14 cellular contexts compared by ENCODE assay signal in the genomic region with DNA sequence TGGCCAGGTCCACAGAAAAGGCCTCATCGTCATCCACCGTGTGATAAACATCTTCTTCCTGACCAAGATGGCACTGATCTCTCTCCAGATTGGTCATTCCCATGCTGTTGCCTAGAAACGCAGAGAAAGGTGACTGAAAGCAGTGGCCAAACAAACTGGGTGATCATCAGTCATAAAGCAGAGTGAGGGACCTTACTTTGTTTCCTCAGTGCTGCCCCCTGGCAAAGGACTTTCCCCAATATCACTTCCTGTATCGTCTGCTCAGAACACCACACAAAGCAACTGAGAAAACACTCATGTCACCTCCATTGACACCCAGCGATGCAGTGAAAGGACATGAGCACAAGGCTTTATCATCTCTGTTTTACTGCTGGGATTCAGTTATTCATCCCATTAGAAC. TPM values are rescaled to one million over a fixed set of nuclear protein-coding genes. Genes with fewer than 3 reads are reported as not detected.
DNase-seq lines count a peak whose midpoint lies in the region; ATAC-seq, FAIRE-seq and TF ChIP-seq lines count a peak whose summit lies in the region.
"Had no signal": no experiment of that assay in that cellular context is flagged by ENCODE, and none has a peak within 500 bp of the region (broad histone marks: within the 10 kb centered on the region; RNA-seq: fewer than 3 reads in every experiment).

No MANE protein-coding gene starts in this region.

- H3K27me3 ChIP-seq in WERI-Rb-1 (ENCODE audit: insufficient read depth, low read depth, severe bottlenecking) (no peaks in the 10 kb centered on the region), heart right ventricle (no peaks in the 10 kb centered on the region), esophagus muscularis mucosa (no peaks in the 10 kb centered on the region)
- H3K27me3 ChIP-seq: MG63 had no signal

- no peak for TF ChIP-seq POLR2A in esophagus muscularis mucosa (IDR thresholded peaks at IDR 0.05; ENCODE audit: low read depth)

- H3K27ac ChIP-seq in WERI-Rb-1 (no peak overlapping the region), heart right ventricle (no peak overlapping the region), esophagus muscularis mucosa (replicated peaks in 1 of 4) (no peak overlapping the region)
- H3K27ac ChIP-seq: thoracic aorta had no signal

- no peak for ATAC-seq in heart right ventricle

- H3K4me1 ChIP-seq in heart right ventricle (no peaks in the 10 kb centered on the region), esophagus muscularis mucosa (no peaks in the 10 kb centered on the region)

- WGBS in heart right ventricle, 2 donors, result 82 to 85% methylated on average over 5 of the region's 5 CpGs
- 75% methylated on average over 5 of the region's 5 CpGs for WGBS in esophagus muscularis mucosa

- no peaks in the 10 kb centered on the region for H3K9me3 ChIP-seq in WERI-Rb-1 (ENCODE audit: severe bottlenecking)
- no peaks in the 10 kb centered on the region for H3K9me3 ChIP-seq in heart right ventricle
- H3K9me3 ChIP-seq in esophagus muscularis mucosa, result no peaks in the 10 kb centered on the region
- H3K9me3 ChIP-seq: MG63, thoracic aorta had no signal

- H3K36me3 ChIP-seq in WERI-Rb-1 (no peaks in the 10 kb centered on the region), heart right ventricle (peaks cover 0 to 75% (median 0%) of the 10 kb centered on the region in 9 donors), esophagus muscularis mucosa (no peaks in the 10 kb centered on the region)
- H3K36me3 ChIP-seq: MG63, thoracic aorta had no signal

- FAIRE-seq in HTR-8/SVneo (lab: Jason Lieb, UNC), result peak; percentile 13

- no peak for DNase-seq in GM12864 (ENCODE audit: low read depth)
- DNase-seq in HTR-8/SVneo (ENCODE audit: insufficient read length, low spot score), result no peak
- DNase-seq in WERI-Rb-1, result peak; percentile 50
- DNase-seq in iPS-NIHi7 (ENCODE audit: extremely low spot score), result peak; percentile 62
- no peak for DNase-seq in NCI-H226
- DNase-seq in heart right ventricle, result no peak
- no peak for DNase-seq in esophagus muscularis mucosa (ENCODE audit: extremely low spot score)
- DNase-seq in hippocampal formation (lab: John Stamatoyannopoulos, UW), result no peak
- DNase-seq: activated CD4-positive, alpha-beta T cell treated with anti-CD3 and anti-CD28 coated beads for 48 hours; Calu3; central memory CD4-positive, alpha-beta T cell; MG63; NCI-H524 treated with DMSO at 0.1 percent for 48 hours had no signal

- no peak for TF ChIP-seq EP300 in esophagus muscularis mucosa (IDR thresholded peaks at IDR 0.05)

- intact Hi-C loops in heart right ventricle (cut with DNase I) (no loop called here), esophagus muscularis mucosa (cut with DNase I) (no loop called here)

- peak; percentile 29 for TF ChIP-seq CTCF in GM12864 (IDR thresholded peaks at IDR 0.05; ENCODE audit: low read depth, low read length, missing control alignments)
- peak; percentile 50 for TF ChIP-seq CTCF in WERI-Rb-1 (IDR thresholded peaks at IDR 0.05; ENCODE audit: low read depth, low read length)
- peak in 1 of 9 donors; percentile 7 for TF ChIP-seq CTCF in heart right ventricle (IDR thresholded peaks at IDR 0.05)
- TF ChIP-seq CTCF in esophagus muscularis mucosa (IDR thresholded peaks at IDR 0.05), result no peak

- H3K4me3 ChIP-seq in GM12864 (ENCODE audit: low read depth, low read length), result no peak overlapping the region
- no peak overlapping the region for H3K4me3 ChIP-seq in WERI-Rb-1 (ENCODE audit: low read depth, low read length)
- no peak overlapping the region for H3K4me3 ChIP-seq in heart right ventricle
- H3K4me3 ChIP-seq in esophagus muscularis mucosa, result no peak overlapping the region
- H3K4me3 ChIP-seq: MG63, thoracic aorta had no signal

RNA-seq across cellular contexts. Expression of a gene that starts 40.0 kb away (rescaled TPM):
- total RNA-seq in heart right ventricle (10 to 100 TPM; 50.7 to 83.9 (median 62.4) TPM), esophagus muscularis mucosa (100 to 1,000 TPM in 1 of 4 donors, 10 to 100 TPM in 3; 72.0 to 110 (median 90.5) TPM)
- 10 to 100 TPM; 17.5 to 23.2 TPM for polyA plus RNA-seq in heart right ventricle

Comparison
In these comparisons a context has a peak if more than half of its experiments do, and no peak if none do; other contexts are left out.
1. DNase-seq: peak in WERI-Rb-1 (single experiment) and iPS-NIHi7 (single experiment); none in GM12864 (single experiment), HTR-8/SVneo (single experiment), NCI-H226 (single experiment), heart right ventricle (0 of 2), esophagus muscularis mucosa (single experiment) and hippocampal formation (0 of 2).
2. CTCF ChIP-seq: peak in GM12864 (single experiment) and WERI-Rb-1 (single experiment); none in esophagus muscularis mucosa (0 of 3).